Comparison of ENCODE assay signal across 13 cellular contexts in the genomic region with DNA sequence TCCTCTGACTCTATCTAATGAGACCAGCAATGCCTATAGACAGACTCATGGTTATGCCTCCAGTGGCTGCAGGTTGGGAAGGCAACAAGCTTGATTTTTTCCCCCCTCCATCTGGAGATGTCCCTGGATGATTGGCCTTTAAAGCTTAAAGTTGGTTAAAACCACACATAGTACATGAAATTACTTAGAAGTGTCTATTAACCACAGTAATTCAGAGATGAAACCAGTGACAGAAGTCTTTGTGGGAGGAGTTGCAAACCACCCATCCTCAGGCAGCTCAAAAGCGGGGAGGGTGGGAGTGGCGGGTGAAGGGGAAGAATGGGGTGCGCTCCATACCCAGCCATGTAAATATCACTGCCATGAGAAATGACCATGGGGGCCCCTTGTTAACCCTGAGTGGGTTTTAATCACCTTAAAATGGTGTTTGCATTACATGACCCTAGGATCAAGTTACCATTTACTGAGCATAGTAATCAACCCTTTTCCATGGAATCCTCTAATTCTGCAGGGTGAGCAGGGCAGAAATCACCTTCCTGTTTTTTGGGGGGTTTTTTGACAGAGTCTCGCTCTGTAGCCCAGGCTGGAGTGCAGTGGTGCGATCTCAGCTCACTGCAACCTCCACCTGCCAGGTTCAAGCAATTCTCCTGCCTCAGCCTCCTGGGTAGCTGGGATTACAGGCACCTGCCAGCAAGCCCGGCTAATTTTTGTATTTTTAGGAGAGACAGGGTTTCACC.
DNase-seq lines count a peak whose midpoint lies in the region; ATAC-seq and TF ChIP-seq lines count a peak whose summit lies in the region.
"Had no signal": no experiment of that assay in that cellular context is flagged by ENCODE, and none has a peak within 500 bp of the region (broad histone marks: within the 10 kb centered on the region; RNA-seq: fewer than 3 reads in every experiment).

No MANE protein-coding gene starts in this region.

- intact Hi-C loops in ovary (cut with DNase I), result no loop called here

- DNase-seq in coronary artery (ENCODE audit: low spot score) (peak; percentile 35), NCI-H2081 treated with DMSO at 0.1 percent for 48 hours (lab: John Stamatoyannopoulos, UW) (no peak), nucleus accumbens (lab: John Stamatoyannopoulos, UW) (no peak), ovary (no peak)
- no peak for DNase-seq in central memory CD4-positive, alpha-beta T cell
- DNase-seq: DMS79 treated with DMSO at 0.1 percent for 48 hours, HFFc6, left lung had no signal

- no peaks in the 10 kb centered on the region for H3K36me3 ChIP-seq in ovary

- TF ChIP-seq CTCF in coronary artery (IDR thresholded peaks at IDR 0.05) (no peak), ovary (IDR thresholded peaks at IDR 0.05) (no peak)

- H3K4me1 ChIP-seq in ovary (ENCODE audit: insufficient read depth), result peaks cover 4% of the 10 kb centered on the region
- H3K4me1 ChIP-seq: left lung had no signal

- WGBS in ovary, 3 donors, result 81 to 93% (median 92%) methylated on average over 6 of the region's 6 CpGs

- ATAC-seq in GM18502 (IDR thresholded peaks at IDR 0.05; ENCODE audit: poor library complexity, unreplicated experiment), result peak; percentile 71
- ATAC-seq in GM21423 (IDR thresholded peaks at IDR 0.05; ENCODE audit: unreplicated experiment), result peak; percentile 82
- peak; percentile 85 for ATAC-seq in HG03442 (IDR thresholded peaks at IDR 0.05; ENCODE audit: unreplicated experiment)
- ATAC-seq: left lung had no signal

- TF ChIP-seq POLR2A in ovary (IDR thresholded peaks at IDR 0.05), result no peak

- no peak for TF ChIP-seq EP300 in ovary (IDR thresholded peaks at IDR 0.05)

- H3K27ac ChIP-seq in coronary artery (no peak overlapping the region), ovary (no peak overlapping the region)
- H3K27ac ChIP-seq: left lung, SJSA1 had no signal

- no peaks in the 10 kb centered on the region for H3K9me3 ChIP-seq in ovary
- H3K9me3 ChIP-seq: left lung, SJSA1 had no signal

- H3K27me3 ChIP-seq in ovary, result no peaks in the 10 kb centered on the region
- H3K27me3 ChIP-seq: left lung, SJSA1 had no signal

- H3K4me3 ChIP-seq in coronary artery (no peak overlapping the region), ovary (no peak overlapping the region)
- H3K4me3 ChIP-seq: left lung, SJSA1, smooth muscle cell had no signal
